Comparison of ENCODE assay signal across 1 cellular context in the genomic region with DNA sequence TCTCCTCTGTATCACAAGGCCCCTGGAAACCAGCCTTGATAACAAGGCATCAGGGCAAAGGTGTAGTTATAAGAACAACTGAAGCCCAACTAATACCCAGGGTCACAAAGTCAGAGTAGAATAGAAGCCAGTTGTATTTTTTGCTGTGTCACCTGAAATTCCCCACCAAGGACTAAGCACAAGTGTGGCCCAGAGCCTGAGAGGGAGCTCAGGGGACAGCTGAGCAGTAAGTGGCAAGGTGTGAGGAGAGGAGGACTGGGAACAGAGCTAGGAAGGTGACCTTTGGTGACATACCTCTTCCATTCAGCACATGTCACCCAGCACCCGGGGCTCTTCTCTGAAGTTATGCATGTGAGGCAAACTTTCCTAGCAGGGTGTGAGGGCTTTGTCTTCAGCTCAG.
TF ChIP-seq lines count a peak whose summit lies in the region.

No MANE protein-coding gene starts in this region.

TF ChIP-seq in H1, 55 proteins besides CTCF, POLR2A, EP300 and RAD21 (continued from another document):
- peak; percentile 56; the same call in 1 of the 2 replicates for TF ChIP-seq BACH1 (IDR thresholded peaks at IDR 0.05; ENCODE audit: low read length)
- TF ChIP-seq, protein P1, sequence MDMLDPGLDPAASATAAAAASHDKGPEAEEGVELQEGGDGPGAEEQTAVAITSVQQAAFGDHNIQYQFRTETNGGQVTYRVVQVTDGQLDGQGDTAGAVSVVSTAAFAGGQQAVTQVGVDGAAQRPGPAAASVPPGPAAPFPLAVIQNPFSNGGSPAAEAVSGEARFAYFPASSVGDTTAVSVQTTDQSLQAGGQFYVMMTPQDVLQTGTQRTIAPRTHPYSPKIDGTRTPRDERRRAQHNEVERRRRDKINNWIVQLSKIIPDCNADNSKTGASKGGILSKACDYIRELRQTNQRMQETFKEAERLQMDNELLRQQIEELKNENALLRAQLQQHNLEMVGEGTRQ (IDR thresholded peaks at IDR 0.05; ENCODE audit: low read length), result no peak
- no peak for TF ChIP-seq KDM5A (IDR thresholded peaks at IDR 0.05; ENCODE audit: low read length)
- TF ChIP-seq, protein P2, sequence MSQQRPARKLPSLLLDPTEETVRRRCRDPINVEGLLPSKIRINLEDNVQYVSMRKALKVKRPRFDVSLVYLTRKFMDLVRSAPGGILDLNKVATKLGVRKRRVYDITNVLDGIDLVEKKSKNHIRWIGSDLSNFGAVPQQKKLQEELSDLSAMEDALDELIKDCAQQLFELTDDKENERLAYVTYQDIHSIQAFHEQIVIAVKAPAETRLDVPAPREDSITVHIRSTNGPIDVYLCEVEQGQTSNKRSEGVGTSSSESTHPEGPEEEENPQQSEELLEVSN (IDR thresholded peaks at IDR 0.05), result peak; percentile 39; the same call in 1 of the 2 replicates
- TF ChIP-seq SIN3A (conservative IDR thresholded peaks at IDR 0.05 in 1 of 2, IDR thresholded peaks at IDR 0.05 in 1 of 2; ENCODE audit: low read depth in 1 of 2, low read length in 2 of 2), result no peak
